ENCODE assay signal across 29 cellular contexts in the genomic region with DNA sequence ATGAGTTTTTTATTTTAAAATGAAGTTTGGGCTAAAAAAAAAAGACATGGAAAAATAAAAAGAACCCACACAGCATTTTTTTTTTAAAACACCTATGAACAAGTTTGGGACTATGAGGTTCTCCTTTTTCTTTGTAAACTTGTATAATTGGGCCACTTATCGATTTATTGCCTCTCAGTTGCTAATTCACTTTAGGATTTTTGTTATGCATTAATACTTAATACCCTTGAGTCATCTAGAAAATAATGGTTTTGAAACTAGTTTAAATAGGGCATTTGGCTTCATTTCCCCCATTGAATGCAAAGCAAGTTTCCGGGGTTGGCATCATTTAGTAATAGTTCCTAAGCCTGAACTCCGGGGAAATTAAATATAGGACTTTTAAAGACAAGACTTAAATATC.
"Had no signal": no experiment of that assay in that cellular context is flagged by ENCODE, and none has a peak within 500 bp of the region (broad histone marks: within the 10 kb centered on the region; RNA-seq: fewer than 3 reads in every experiment).

No MANE protein-coding gene starts in this region.

- H3K27ac ChIP-seq: ascending aorta, breast epithelium, cardiac muscle cell, colonic mucosa, esophagus squamous epithelium, gastroesophageal sphincter, heart right ventricle had no signal

- FAIRE-seq: endometrium, endothelial cell of umbilical vein had no signal

- H3K27me3 ChIP-seq: ascending aorta, breast epithelium, cardiac muscle cell, colonic mucosa, esophagus squamous epithelium, gastroesophageal sphincter, heart right ventricle had no signal

- H3K36me3 ChIP-seq: ascending aorta, breast epithelium, cardiac muscle cell, colonic mucosa had no signal

- H3K4me3 ChIP-seq: ascending aorta, breast epithelium, cardiac muscle cell, colonic mucosa, esophagus squamous epithelium, gastroesophageal sphincter, heart right ventricle had no signal

- H3K4me1 ChIP-seq: ascending aorta, breast epithelium, colonic mucosa, esophagus squamous epithelium, gastroesophageal sphincter, heart right ventricle had no signal

- DNase-seq: activated CD4-positive, alpha-beta memory T cell treated with anti-CD3 and anti-CD28 coated beads for 36 hours; activated CD4-positive, alpha-beta T cell treated with anti-CD3 and anti-CD28 coated beads for 36 hours; activated CD4-positive, alpha-beta T cell treated with anti-CD3 and anti-CD28 coated beads, Interleukin-2, amount 10 ng/mL, durations not matched to agents 24 days and 14 days; activated CD4-positive, CD25-positive, alpha-beta regulatory T cell; activated CD4-positive, CD25-positive, alpha-beta regulatory T cell treated with anti-CD3 and anti-CD28 coated beads, Interleukin-2, amount 50 U/mL, for 72 hours; activated CD8-positive, alpha-beta memory T cell treated with anti-CD3 and anti-CD28 coated beads, Interleukin-2, amount 10 ng/mL, durations not matched to agents 7 days and 5 days; activated CD8-positive, alpha-beta memory T cell treated with anti-CD3 and anti-CD28 coated beads, Interleukin-2, amount 50 U/mL, for 4 hours; activated CD8-positive, alpha-beta T cell treated with anti-CD3 and anti-CD28 coated beads, Interleukin-2, amount 10 ng/mL, durations not matched to agents 7 days and 5 days; activated gamma-delta T cell; activated naive CD4-positive, alpha-beta T cell; activated naive CD4-positive, alpha-beta T cell treated with anti-CD3 and anti-CD28 coated beads, Interleukin-2, amount 10 ng/mL, durations not matched to agents 7 days and 5 days; activated naive CD8-positive, alpha-beta T cell treated with anti-CD3 and anti-CD28 coated beads, Interleukin-2, amount 10 ng/mL, durations not matched to agents 7 days and 5 days; activated T-cell treated with anti-CD3 and anti-CD28 coated beads, Interleukin-2, amount 50 U/mL, for 1 hour; activated T-cell treated with anti-CD3 and anti-CD28 coated beads, Interleukin-2, amount 50 U/mL, for 72 hours; central memory CD4-positive, alpha-beta T cell; cerebellar nuclear complex; colonic mucosa; effector CD8-positive, alpha-beta T cell; esophagus squamous epithelium; foreskin melanocyte; heart right ventricle; T-helper 2 cell had no signal

- H3K9me3 ChIP-seq: ascending aorta, breast epithelium, colonic mucosa, esophagus squamous epithelium, gastroesophageal sphincter, heart right ventricle had no signal

- ATAC-seq: activated CD4-positive, alpha-beta T cell treated with anti-CD3 and anti-CD28 coated beads for 36 hours; activated CD8-positive, alpha-beta memory T cell treated with anti-CD3 and anti-CD28 coated beads, Interleukin-2, amount 10 ng/mL, durations not matched to agents 7 days and 5 days; activated CD8-positive, alpha-beta T cell treated with anti-CD3 and anti-CD28 coated beads, Interleukin-2, amount 10 ng/mL, durations not matched to agents 7 days and 5 days; activated naive CD4-positive, alpha-beta T cell treated with anti-CD3 and anti-CD28 coated beads, Interleukin-2, amount 50 U/mL, for 72 hours; activated T-cell treated with anti-CD3 and anti-CD28 coated beads, Interleukin-2, amount 50 U/mL, for 72 hours; gastroesophageal sphincter; heart right ventricle had no signal
